ENCODE assay signal across 31 cellular contexts in genomic region chr4:81997313-81997712, GRCh38.
"Had no signal": no experiment of that assay in that cellular context is flagged by ENCODE, and none has a peak within 500 bp of the region (broad histone marks: within the 10 kb centered on the region; RNA-seq: fewer than 3 reads in every experiment).

No MANE protein-coding gene starts in this region.

- H3K4me3 ChIP-seq: adrenal gland, body of pancreas, breast epithelium had no signal

- H3K4me1 ChIP-seq: adrenal gland, body of pancreas, breast epithelium had no signal

- H3K9me3 ChIP-seq: adrenal gland, breast epithelium had no signal

- H3K27me3 ChIP-seq: adrenal gland, body of pancreas, brain microvascular endothelial cell, breast epithelium had no signal

- DNase-seq: activated B cell treated with CpG ODN at 0.5 μM for 24 hours; activated CD4-positive, alpha-beta memory T cell treated with anti-CD3 and anti-CD28 coated beads for 36 hours; activated CD4-positive, alpha-beta T cell treated with anti-CD3 and anti-CD28 coated beads for 4 hours; activated CD4-positive, alpha-beta T cell treated with anti-CD3 and anti-CD28 coated beads, Interleukin-2, amount 10 ng/mL, durations not matched to agents 24 days and 14 days; activated CD4-positive, alpha-beta T cell treated with anti-CD3 and anti-CD28 coated beads, Interleukin-2, amount 50 U/mL, for 1 hour; activated CD4-positive, alpha-beta T cell treated with anti-CD3 and anti-CD28 coated beads, Interleukin-2, amount 50 U/mL, for 4 hours; activated CD4-positive, CD25-positive, alpha-beta regulatory T cell treated with anti-CD3 and anti-CD28 coated beads, Interleukin-2, amount 50 U/mL, for 72 hours; activated CD8-positive, alpha-beta memory T cell treated with anti-CD3 and anti-CD28 coated beads, Interleukin-2, amount 50 U/mL, for 4 hours; activated CD8-positive, alpha-beta T cell treated with anti-CD3 and anti-CD28 coated beads for 36 hours; activated effector memory CD4-positive, alpha-beta T cell treated with anti-CD3 and anti-CD28 coated beads, Interleukin-2, amount 50 U/mL, for 16 hours; activated gamma-delta T cell treated with Interleukin-2 at 50 U/mL for 16 hours; activated naive CD4-positive, alpha-beta T cell; activated naive CD4-positive, alpha-beta T cell treated with anti-CD3 and anti-CD28 coated beads for 36 hours; activated naive CD4-positive, alpha-beta T cell treated with anti-CD3 and anti-CD28 coated beads, Interleukin-2, amount 50 U/mL, for 16 hours; activated naive CD8-positive, alpha-beta T cell treated with anti-CD3 and anti-CD28 coated beads for 36 hours; activated T-cell treated with anti-CD3 and anti-CD28 coated beads for 4 hours; activated T-cell treated with anti-CD3 and anti-CD28 coated beads, Interleukin-2, amount 50 U/mL, for 1 hour; activated T-cell treated with anti-CD3 and anti-CD28 coated beads, Interleukin-2, amount 50 U/mL, for 4 hours; activated T-cell treated with anti-CD3 and anti-CD28 coated beads, Interleukin-2, amount 50 U/mL, for 72 hours; adrenal gland; amniotic stem cell; aorta; body of pancreas; brain microvascular endothelial cell; central memory CD4-positive, alpha-beta T cell; T-helper 2 cell; T-helper 9 cell had no signal

- ATAC-seq: activated CD8-positive, alpha-beta T cell treated with anti-CD3 and anti-CD28 coated beads for 36 hours; activated naive CD4-positive, alpha-beta T cell treated with anti-CD3 and anti-CD28 coated beads, Interleukin-2, amount 50 U/mL, for 72 hours; activated T-cell treated with anti-CD3 and anti-CD28 coated beads, Interleukin-2, amount 50 U/mL, for 4 hours; activated T-cell treated with anti-CD3 and anti-CD28 coated beads, Interleukin-2, amount 50 U/mL, for 72 hours; activated T-helper 17 cell treated with anti-CD3 and anti-CD28 coated beads, Interleukin-2, amount 50 U/mL, for 72 hours; body of pancreas had no signal

- H3K36me3 ChIP-seq: adrenal gland, brain microvascular endothelial cell, breast epithelium had no signal

- H3K27ac ChIP-seq: adrenal gland, body of pancreas, brain microvascular endothelial cell, breast epithelium, VCaP had no signal
